In the genomic region with DNA sequence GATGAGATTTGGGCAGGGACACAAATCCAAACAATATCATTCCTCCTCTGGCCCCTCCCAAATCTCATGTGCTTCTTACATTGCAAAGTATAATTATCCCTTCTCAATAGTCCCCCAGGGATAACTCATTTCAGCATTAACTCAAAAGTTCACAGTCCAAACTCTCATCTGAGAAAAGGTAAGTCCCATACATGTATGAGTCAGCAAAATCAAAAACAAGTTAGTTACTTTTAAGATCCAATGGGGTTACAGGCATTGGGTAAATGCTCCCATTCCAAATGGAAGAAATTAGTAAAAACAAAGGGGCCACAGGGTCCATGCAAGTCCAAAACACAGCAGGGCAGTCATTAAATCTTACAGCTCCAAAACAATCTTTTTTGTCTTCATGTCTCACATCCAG, we compare ENCODE assay signal across 22 cellular contexts.
DNase-seq lines count a peak whose midpoint lies in the region; ATAC-seq, FAIRE-seq and TF ChIP-seq lines count a peak whose summit lies in the region.
"Had no signal": no experiment of that assay in that cellular context is flagged by ENCODE, and none has a peak within 500 bp of the region (broad histone marks: within the 10 kb centered on the region; RNA-seq: fewer than 3 reads in every experiment).

No MANE protein-coding gene starts in this region.

- no peak overlapping the region for H2AK9ac ChIP-seq in IMR-90 (replicated peaks; ENCODE audit: low read depth, low read length, poor library complexity)

- H4K5ac ChIP-seq in IMR-90 (ENCODE audit: low read depth, low read length) = no peak overlapping the region

- no peak overlapping the region for H3K56ac ChIP-seq in IMR-90 (ENCODE audit: extremely low read depth, insufficient read depth, low read length)

- H4K20me1 ChIP-seq in IMR-90 (ENCODE audit: insufficient read depth, low read length) = no peaks in the 10 kb centered on the region
- H4K20me1 ChIP-seq: BLaER1 treated with 17β-estradiol and CSF1 and Interleukin-3, amounts not matched to agents 10 nM and 100 nM had no signal

- no peak overlapping the region for H3K27ac ChIP-seq in A549
- no peak overlapping the region for H3K27ac ChIP-seq in IMR-90 (ENCODE audit: insufficient read depth, low read length)
- H3K27ac ChIP-seq: BLaER1 treated with 17β-estradiol and CSF1 and Interleukin-3, amounts not matched to agents 10 nM and 100 nM; C4-2B had no signal

- ATAC-seq in A549 = no peak
- no peak for ATAC-seq in IMR-90 (ENCODE audit: low read depth)
- ATAC-seq in activated T-cell treated with anti-CD3 and anti-CD28 coated beads, Interleukin-2, amount 50 U/mL, for 72 hours (replicated peaks in 1 of 2) = no peak
- ATAC-seq: CD8-positive, alpha-beta T cell had no signal

- FAIRE-seq in A549 (lab: Jason Lieb, UNC) = no peak
- FAIRE-seq: A204.1, D721Med, G401.6, GM12891, GM19239 had no signal

- no peak overlapping the region for H2BK15ac ChIP-seq in IMR-90 (ENCODE audit: low read depth, low read length)

- no peak overlapping the region for H2AFZ ChIP-seq in IMR-90 (replicated peaks; ENCODE audit: low read length, poor library complexity)

- no peak overlapping the region for H2BK20ac ChIP-seq in IMR-90 (ENCODE audit: low read depth, low read length)

- 0 out of 3 replicates have a peak, but pooled peaks cover 3% of the 10 kb centered on the region for H3K4me1 ChIP-seq in A549
- H3K4me1 ChIP-seq in IMR-90 (ENCODE audit: control insufficient read depth, insufficient read depth, low read length) = no peaks in the 10 kb centered on the region
- H3K4me1 ChIP-seq: BLaER1 treated with 17β-estradiol and CSF1 and Interleukin-3, amounts not matched to agents 10 nM and 100 nM; Caco-2 had no signal

- H2BK5ac ChIP-seq in IMR-90 (ENCODE audit: low read depth, low read length, poor library complexity, severe bottlenecking) = no peak overlapping the region

- peaks cover 9% of the 10 kb centered on the region for H3K36me3 Mint-ChIP-seq in neural crest cell (ENCODE audit: low read depth)
- H3K36me3 Mint-ChIP-seq in activated T-cell treated with anti-CD3 and anti-CD28 coated beads, Interleukin-2, amount 50 U/mL, for 72 hours (ENCODE audit: insufficient read depth in 2 of 2) = peaks cover 0 to 4% of the 10 kb centered on the region in 2 donors
- H3K36me3 Mint-ChIP-seq: CD8-positive, alpha-beta T cell had no signal

- H2BK120ac ChIP-seq in IMR-90 (ENCODE audit: low read depth, low read length) = no peak overlapping the region

- H3K79me1 ChIP-seq in IMR-90 (ENCODE audit: low read depth in 1 of 2, low read length in 2 of 2) = no peaks in the 10 kb centered on the region

- no peak overlapping the region for H3K14ac ChIP-seq in IMR-90 (replicated peaks; ENCODE audit: low read depth, low read length)

- peak overlapping the region; percentile 35 for H3K27ac Mint-ChIP-seq in neural crest cell (ENCODE audit: unreplicated experiment)
- H3K27ac Mint-ChIP-seq in activated T-cell treated with anti-CD3 and anti-CD28 coated beads, Interleukin-2, amount 50 U/mL, for 72 hours = no peak overlapping the region
- H3K27ac Mint-ChIP-seq: B cell; CD4-positive, alpha-beta T cell; CD8-positive, alpha-beta T cell had no signal

- CTCF ChIA-PET in A549 (lab: Yijun Ruan, JAX) (interaction anchor here (1.2 kb wide), 1 partner anchor 16 kb away, joined by 4 read pairs; no protein-coding TSS in a partner anchor), IMR-90 (lab: Yijun Ruan, JAX) (no interaction called here)

- H3K36me3 ChIP-seq in IMR-90 (ENCODE audit: control insufficient read depth, insufficient read depth, low read length) = no peaks in the 10 kb centered on the region
- H3K36me3 ChIP-seq: BLaER1 treated with 17β-estradiol and CSF1 and Interleukin-3, amounts not matched to agents 10 nM and 100 nM had no signal

- H3K4me3 ChIP-seq in A549 (no peak overlapping the region), IMR-90 (ENCODE audit: insufficient read depth, low read depth, low read length) (no peak overlapping the region)
- H3K4me3 ChIP-seq: BLaER1 treated with 17β-estradiol and CSF1 and Interleukin-3, amounts not matched to agents 10 nM and 100 nM had no signal

- H3K27me3 Mint-ChIP-seq in neural crest cell (ENCODE audit: low read depth) = no peaks in the 10 kb centered on the region
- H3K27me3 Mint-ChIP-seq in activated T-cell treated with anti-CD3 and anti-CD28 coated beads, Interleukin-2, amount 50 U/mL, for 72 hours (ENCODE audit: low read depth) = no peaks in the 10 kb centered on the region
- H3K27me3 Mint-ChIP-seq: B cell; CD4-positive, alpha-beta T cell had no signal

- dilution Hi-C loops in IMR-90 (cut with HindIII; ENCODE audit: low sequenced_read_pairs, unreplicated experiment) = no loop called here

- POLR2A ChIA-PET in A549 (lab: Yijun Ruan, JAX) (no interaction called here), IMR-90 (lab: Charles Lee; ENCODE audit: unreplicated experiment) (no interaction called here)

- TF ChIP-seq POLR2A in A549 (IDR thresholded peaks at IDR 0.05; ENCODE audit: low read length) (no peak), IMR-90 (IDR thresholded peaks at IDR 0.05; ENCODE audit: low read depth, low read length) (no peak)

- H3K9me1 ChIP-seq in IMR-90 (ENCODE audit: insufficient read depth, low read length) = no peaks in the 10 kb centered on the region

- in situ Hi-C loops in IMR-90 (cut with MboI; ENCODE audit: low sequenced_read_pairs) = no loop called here

- H4K8ac ChIP-seq in IMR-90 (ENCODE audit: low read depth in 2 of 2, low read length in 2 of 2) = no peak overlapping the region

- H3K4me3 Mint-ChIP-seq in neural crest cell = no peak overlapping the region
- H3K4me3 Mint-ChIP-seq in activated T-cell treated with anti-CD3 and anti-CD28 coated beads, Interleukin-2, amount 50 U/mL, for 72 hours = no peak overlapping the region
- H3K4me3 Mint-ChIP-seq: B cell; CD4-positive, alpha-beta T cell; CD8-positive, alpha-beta T cell had no signal

- H3K27me3 ChIP-seq in IMR-90 (ENCODE audit: control insufficient read depth, insufficient read depth, low read length) = no peaks in the 10 kb centered on the region
- H3K27me3 ChIP-seq: BLaER1 treated with 17β-estradiol and CSF1 and Interleukin-3, amounts not matched to agents 10 nM and 100 nM had no signal

- intact Hi-C loops in IMR-90 (cut with micrococcal nuclease) = no loop called here

- no peak overlapping the region for H3K18ac ChIP-seq in IMR-90 (ENCODE audit: low read depth, low read length)

- no peak overlapping the region for H2AK5ac ChIP-seq in IMR-90 (ENCODE audit: low read depth, low read length)

- BruUV-seq in IMR-90 (replicated peaks; lab: Mats Ljungman, UMichigan) = no TSS peak

- no peak for DNase-seq in A549 (ENCODE audit: low read depth in 1 of 2, low spot score in 1 of 2)
- no peak for DNase-seq in IMR-90
- DNase-seq in neural crest cell (ENCODE audit: low read depth, low spot score) = no peak
- DNase-seq in nucleus accumbens (lab: John Stamatoyannopoulos, UW) = no peak
- no peak for DNase-seq in globus pallidus (ENCODE audit: low spot score)
- DNase-seq in activated T-cell treated with anti-CD3 and anti-CD28 coated beads, Interleukin-2, amount 50 U/mL, for 72 hours = no peak
- DNase-seq: 8988T; AML-193; Caco-2; Calu3; CD4-positive, alpha-beta T cell; CD8-positive, alpha-beta T cell; DMS79 treated with DMSO at 0.1 percent for 48 hours; GF-D8 had no signal

- peaks cover 20% of the 10 kb centered on the region for H3K9me3 Mint-ChIP-seq in neural crest cell
- peaks cover 0 to 9% of the 10 kb centered on the region in 2 donors for H3K9me3 Mint-ChIP-seq in activated T-cell treated with anti-CD3 and anti-CD28 coated beads, Interleukin-2, amount 50 U/mL, for 72 hours

- H3K9me3 ChIP-seq in A549 (0 out of 3 replicates have a peak, but pooled peaks cover 3% of the 10 kb centered on the region), IMR-90 (ENCODE audit: control insufficient read depth, insufficient read depth, low read length) (peaks cover 6% of the 10 kb centered on the region; the same call in 1 of the 2 replicates)
- H3K9me3 ChIP-seq: Caco-2 had no signal

- no peak overlapping the region for H3K4ac ChIP-seq in IMR-90 (ENCODE audit: low read depth, low read length)

- no peak overlapping the region for H3K4me2 ChIP-seq in A549
- H3K4me2 ChIP-seq in IMR-90 (ENCODE audit: low read depth, low read length) = no peak overlapping the region
- H3K4me2 ChIP-seq: BLaER1 treated with 17β-estradiol and CSF1 and Interleukin-3, amounts not matched to agents 10 nM and 100 nM had no signal

- no peak overlapping the region for H3K23ac ChIP-seq in IMR-90 (ENCODE audit: low read depth, low read length)

- TF ChIP-seq RAD21 in A549 (conservative IDR thresholded peaks at IDR 0.05 in 1 of 2, IDR thresholded peaks at IDR 0.05 in 1 of 2) (no peak), IMR-90 (IDR thresholded peaks at IDR 0.05; ENCODE audit: low read length) (no peak)

- no peak overlapping the region for H3K9ac ChIP-seq in IMR-90 (ENCODE audit: low read depth, low read length)
- H3K9ac ChIP-seq: BLaER1 treated with 17β-estradiol and CSF1 and Interleukin-3, amounts not matched to agents 10 nM and 100 nM had no signal

- TF ChIP-seq CTCF in A549 (IDR thresholded peaks at IDR 0.05) (no peak), IMR-90 (conservative IDR thresholded peaks at IDR 0.05; ENCODE audit: low read depth, low read length) (no peak), neural crest cell (conservative IDR thresholded peaks at IDR 0.05) (no peak)

- no peak for TF ChIP-seq EP300 in A549 (IDR thresholded peaks at IDR 0.05)

- H3K4me1 Mint-ChIP-seq in neural crest cell = no peaks in the 10 kb centered on the region
- no peaks in the 10 kb centered on the region for H3K4me1 Mint-ChIP-seq in activated T-cell treated with anti-CD3 and anti-CD28 coated beads, Interleukin-2, amount 50 U/mL, for 72 hours (ENCODE audit: low read depth)
- H3K4me1 Mint-ChIP-seq: B cell had no signal

- H4K91ac ChIP-seq in IMR-90 (ENCODE audit: insufficient read depth, low read depth, low read length) = no peak overlapping the region

TF ChIP-seq in A549, 52 proteins besides CTCF, POLR2A, EP300 and RAD21 (continues in another document):
- TF ChIP-seq MAFK (IDR thresholded peaks at IDR 0.05; ENCODE audit: partially characterized antibody) (peak; percentile 77), NFE2L2 (conservative IDR thresholded peaks at IDR 0.05; ENCODE audit: low read length) (0 out of 2 replicates have a peak, but pooled peaks have one; percentile 11)

TF ChIP-seq in IMR-90, 13 proteins besides CTCF, POLR2A, EP300 and RAD21:
- TF ChIP-seq RCOR1 (IDR thresholded peaks at IDR 0.05; ENCODE audit: insufficient replicate concordance, low read length) (no peak), BHLHE40 (IDR thresholded peaks at IDR 0.05; ENCODE audit: low read depth, low read length) (no peak), MAFK (IDR thresholded peaks at IDR 0.05; ENCODE audit: low read depth, low read length) (peak; percentile 53; the same call in 1 of the 2 replicates), NFE2L2 (IDR thresholded peaks at IDR 0.05; ENCODE audit: low read depth, low read length) (0 out of 2 replicates have a peak, but pooled peaks have one; percentile 3)
